1 cellular context compared by ENCODE assay signal in the genomic region with DNA sequence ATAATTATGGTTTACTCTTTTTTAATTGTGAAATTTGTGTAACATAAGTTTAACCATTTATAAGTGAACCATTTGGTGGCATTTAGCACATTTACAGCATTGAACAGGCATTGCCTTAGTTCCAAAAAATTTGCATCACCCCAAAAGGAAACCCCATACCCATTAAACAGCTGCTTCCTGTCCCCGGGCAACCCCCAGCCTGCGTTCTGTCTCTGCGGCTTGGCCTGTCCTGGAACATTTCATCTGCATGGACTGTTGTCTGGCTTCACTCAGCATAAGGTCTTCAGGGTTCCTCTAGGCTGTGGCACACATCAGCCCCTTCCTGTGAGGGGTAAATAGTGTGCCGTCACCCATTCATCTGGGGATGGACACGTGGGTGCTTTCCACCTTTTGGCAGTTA.
TF ChIP-seq lines count a peak whose summit lies in the region.

No MANE protein-coding gene starts in this region.

TF ChIP-seq in GM12878, 131 proteins besides CTCF, POLR2A, EP300 and RAD21:
- TF ChIP-seq TCF12 (IDR thresholded peaks at IDR 0.05; ENCODE audit: low read depth, low read length) (no peak), SP1 (IDR thresholded peaks at IDR 0.05; ENCODE audit: low read depth, low read length) (no peak), JUND (IDR thresholded peaks at IDR 0.05; ENCODE audit: low read depth, low read length) (no peak), CHD4 (IDR thresholded peaks at IDR 0.05) (no peak), SIN3A (IDR thresholded peaks at IDR 0.05; ENCODE audit: low read depth, low read length) (no peak), CHD1 (IDR thresholded peaks at IDR 0.05; ENCODE audit: low read depth, low read length) (no peak), RFX5 (IDR thresholded peaks at IDR 0.05; ENCODE audit: low read depth, low read length) (no peak), IKZF2 (IDR thresholded peaks at IDR 0.05) (no peak), SIX5 (IDR thresholded peaks at IDR 0.05; ENCODE audit: low read depth, low read length, severe bottlenecking) (no peak), MTA3 (IDR thresholded peaks at IDR 0.05; ENCODE audit: borderline replicate concordance, low read length) (no peak), EGR1 (IDR thresholded peaks at IDR 0.05; ENCODE audit: borderline replicate concordance in 1 of 2, low read depth in 2 of 2, low read length in 2 of 2) (no peak), RUNX3 (IDR thresholded peaks at IDR 0.05; ENCODE audit: low read length) (no peak), FOS (IDR thresholded peaks at IDR 0.05; ENCODE audit: borderline replicate concordance, extremely low read depth, insufficient read length) (no peak), NR2C1 (IDR thresholded peaks at IDR 0.05) (no peak)
- TF ChIP-seq, protein P1, sequence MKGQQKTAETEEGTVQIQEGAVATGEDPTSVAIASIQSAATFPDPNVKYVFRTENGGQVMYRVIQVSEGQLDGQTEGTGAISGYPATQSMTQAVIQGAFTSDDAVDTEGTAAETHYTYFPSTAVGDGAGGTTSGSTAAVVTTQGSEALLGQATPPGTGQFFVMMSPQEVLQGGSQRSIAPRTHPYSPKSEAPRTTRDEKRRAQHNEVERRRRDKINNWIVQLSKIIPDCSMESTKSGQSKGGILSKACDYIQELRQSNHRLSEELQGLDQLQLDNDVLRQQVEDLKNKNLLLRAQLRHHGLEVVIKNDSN (IDR thresholded peaks at IDR 0.05; ENCODE audit: borderline replicate concordance, extremely low read length, insufficient read depth, low read depth, low read length), result no peak
- TF ChIP-seq, protein P2, sequence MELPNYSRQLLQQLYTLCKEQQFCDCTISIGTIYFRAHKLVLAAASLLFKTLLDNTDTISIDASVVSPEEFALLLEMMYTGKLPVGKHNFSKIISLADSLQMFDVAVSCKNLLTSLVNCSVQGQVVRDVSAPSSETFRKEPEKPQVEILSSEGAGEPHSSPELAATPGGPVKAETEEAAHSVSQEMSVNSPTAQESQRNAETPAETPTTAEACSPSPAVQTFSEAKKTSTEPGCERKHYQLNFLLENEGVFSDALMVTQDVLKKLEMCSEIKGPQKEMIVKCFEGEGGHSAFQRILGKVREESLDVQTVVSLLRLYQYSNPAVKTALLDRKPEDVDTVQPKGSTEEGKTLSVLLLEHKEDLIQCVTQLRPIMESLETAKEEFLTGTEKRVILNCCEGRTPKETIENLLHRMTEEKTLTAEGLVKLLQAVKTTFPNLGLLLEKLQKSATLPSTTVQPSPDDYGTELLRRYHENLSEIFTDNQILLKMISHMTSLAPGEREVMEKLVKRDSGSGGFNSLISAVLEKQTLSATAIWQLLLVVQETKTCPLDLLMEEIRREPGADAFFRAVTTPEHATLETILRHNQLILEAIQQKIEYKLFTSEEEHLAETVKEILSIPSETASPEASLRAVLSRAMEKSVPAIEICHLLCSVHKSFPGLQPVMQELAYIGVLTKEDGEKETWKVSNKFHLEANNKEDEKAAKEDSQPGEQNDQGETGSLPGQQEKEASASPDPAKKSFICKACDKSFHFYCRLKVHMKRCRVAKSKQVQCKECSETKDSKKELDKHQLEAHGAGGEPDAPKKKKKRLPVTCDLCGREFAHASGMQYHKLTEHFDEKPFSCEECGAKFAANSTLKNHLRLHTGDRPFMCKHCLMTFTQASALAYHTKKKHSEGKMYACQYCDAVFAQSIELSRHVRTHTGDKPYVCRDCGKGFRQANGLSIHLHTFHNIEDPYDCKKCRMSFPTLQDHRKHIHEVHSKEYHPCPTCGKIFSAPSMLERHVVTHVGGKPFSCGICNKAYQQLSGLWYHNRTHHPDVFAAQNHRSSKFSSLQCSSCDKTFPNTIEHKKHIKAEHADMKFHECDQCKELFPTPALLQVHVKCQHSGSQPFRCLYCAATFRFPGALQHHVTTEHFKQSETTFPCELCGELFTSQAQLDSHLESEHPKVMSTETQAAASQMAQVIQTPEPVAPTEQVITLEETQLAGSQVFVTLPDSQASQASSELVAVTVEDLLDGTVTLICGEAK (IDR thresholded peaks at IDR 0.05; ENCODE audit: borderline replicate concordance), result no peak
- TF ChIP-seq, protein P3, sequence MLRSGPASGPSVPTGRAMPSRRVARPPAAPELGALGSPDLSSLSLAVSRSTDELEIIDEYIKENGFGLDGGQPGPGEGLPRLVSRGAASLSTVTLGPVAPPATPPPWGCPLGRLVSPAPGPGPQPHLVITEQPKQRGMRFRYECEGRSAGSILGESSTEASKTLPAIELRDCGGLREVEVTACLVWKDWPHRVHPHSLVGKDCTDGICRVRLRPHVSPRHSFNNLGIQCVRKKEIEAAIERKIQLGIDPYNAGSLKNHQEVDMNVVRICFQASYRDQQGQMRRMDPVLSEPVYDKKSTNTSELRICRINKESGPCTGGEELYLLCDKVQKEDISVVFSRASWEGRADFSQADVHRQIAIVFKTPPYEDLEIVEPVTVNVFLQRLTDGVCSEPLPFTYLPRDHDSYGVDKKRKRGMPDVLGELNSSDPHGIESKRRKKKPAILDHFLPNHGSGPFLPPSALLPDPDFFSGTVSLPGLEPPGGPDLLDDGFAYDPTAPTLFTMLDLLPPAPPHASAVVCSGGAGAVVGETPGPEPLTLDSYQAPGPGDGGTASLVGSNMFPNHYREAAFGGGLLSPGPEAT (IDR thresholded peaks at IDR 0.05; ENCODE audit: low read depth), result no peak
- TF ChIP-seq, protein P4, sequence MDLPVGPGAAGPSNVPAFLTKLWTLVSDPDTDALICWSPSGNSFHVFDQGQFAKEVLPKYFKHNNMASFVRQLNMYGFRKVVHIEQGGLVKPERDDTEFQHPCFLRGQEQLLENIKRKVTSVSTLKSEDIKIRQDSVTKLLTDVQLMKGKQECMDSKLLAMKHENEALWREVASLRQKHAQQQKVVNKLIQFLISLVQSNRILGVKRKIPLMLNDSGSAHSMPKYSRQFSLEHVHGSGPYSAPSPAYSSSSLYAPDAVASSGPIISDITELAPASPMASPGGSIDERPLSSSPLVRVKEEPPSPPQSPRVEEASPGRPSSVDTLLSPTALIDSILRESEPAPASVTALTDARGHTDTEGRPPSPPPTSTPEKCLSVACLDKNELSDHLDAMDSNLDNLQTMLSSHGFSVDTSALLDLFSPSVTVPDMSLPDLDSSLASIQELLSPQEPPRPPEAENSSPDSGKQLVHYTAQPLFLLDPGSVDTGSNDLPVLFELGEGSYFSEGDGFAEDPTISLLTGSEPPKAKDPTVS (IDR thresholded peaks at IDR 0.05; ENCODE audit: low read depth, low read length), result no peak
- TF ChIP-seq, protein P5, sequence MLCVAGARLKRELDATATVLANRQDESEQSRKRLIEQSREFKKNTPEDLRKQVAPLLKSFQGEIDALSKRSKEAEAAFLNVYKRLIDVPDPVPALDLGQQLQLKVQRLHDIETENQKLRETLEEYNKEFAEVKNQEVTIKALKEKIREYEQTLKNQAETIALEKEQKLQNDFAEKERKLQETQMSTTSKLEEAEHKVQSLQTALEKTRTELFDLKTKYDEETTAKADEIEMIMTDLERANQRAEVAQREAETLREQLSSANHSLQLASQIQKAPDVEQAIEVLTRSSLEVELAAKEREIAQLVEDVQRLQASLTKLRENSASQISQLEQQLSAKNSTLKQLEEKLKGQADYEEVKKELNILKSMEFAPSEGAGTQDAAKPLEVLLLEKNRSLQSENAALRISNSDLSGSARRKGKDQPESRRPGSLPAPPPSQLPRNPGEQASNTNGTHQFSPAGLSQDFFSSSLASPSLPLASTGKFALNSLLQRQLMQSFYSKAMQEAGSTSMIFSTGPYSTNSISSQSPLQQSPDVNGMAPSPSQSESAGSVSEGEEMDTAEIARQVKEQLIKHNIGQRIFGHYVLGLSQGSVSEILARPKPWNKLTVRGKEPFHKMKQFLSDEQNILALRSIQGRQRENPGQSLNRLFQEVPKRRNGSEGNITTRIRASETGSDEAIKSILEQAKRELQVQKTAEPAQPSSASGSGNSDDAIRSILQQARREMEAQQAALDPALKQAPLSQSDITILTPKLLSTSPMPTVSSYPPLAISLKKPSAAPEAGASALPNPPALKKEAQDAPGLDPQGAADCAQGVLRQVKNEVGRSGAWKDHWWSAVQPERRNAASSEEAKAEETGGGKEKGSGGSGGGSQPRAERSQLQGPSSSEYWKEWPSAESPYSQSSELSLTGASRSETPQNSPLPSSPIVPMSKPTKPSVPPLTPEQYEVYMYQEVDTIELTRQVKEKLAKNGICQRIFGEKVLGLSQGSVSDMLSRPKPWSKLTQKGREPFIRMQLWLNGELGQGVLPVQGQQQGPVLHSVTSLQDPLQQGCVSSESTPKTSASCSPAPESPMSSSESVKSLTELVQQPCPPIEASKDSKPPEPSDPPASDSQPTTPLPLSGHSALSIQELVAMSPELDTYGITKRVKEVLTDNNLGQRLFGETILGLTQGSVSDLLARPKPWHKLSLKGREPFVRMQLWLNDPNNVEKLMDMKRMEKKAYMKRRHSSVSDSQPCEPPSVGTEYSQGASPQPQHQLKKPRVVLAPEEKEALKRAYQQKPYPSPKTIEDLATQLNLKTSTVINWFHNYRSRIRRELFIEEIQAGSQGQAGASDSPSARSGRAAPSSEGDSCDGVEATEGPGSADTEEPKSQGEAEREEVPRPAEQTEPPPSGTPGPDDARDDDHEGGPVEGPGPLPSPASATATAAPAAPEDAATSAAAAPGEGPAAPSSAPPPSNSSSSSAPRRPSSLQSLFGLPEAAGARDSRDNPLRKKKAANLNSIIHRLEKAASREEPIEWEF (IDR thresholded peaks at IDR 0.05; ENCODE audit: insufficient replicate concordance, low read depth, low read length), result no peak
